10 cellular contexts compared by ENCODE assay signal in the genomic region with DNA sequence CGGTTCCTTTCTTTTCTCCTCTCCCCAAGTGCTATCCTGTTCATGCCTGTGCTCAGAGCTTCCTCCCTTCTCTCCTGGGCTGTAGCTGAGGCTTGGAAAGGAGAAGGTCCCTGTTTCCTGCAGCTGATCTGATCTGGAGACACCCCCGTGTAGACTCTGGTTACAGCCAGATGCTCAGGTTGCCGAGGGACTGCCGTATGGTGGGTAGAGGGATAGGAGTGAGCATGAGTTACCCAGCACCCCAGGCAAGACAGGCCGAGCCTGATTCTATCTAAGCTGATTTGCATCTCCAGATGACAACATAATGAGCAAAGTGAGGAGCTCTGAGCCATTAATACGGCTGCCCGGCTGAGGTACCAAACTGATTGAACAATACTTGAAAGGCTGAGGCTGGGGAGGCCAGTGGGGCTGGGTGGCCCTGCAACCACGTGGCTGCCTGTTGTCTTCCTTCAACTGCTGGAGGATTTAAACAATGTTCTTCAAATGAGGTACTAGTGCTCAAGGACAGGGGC.
DNase-seq lines count a peak whose midpoint lies in the region; ATAC-seq and TF ChIP-seq lines count a peak whose summit lies in the region.
"Had no signal": no experiment of that assay in that cellular context is flagged by ENCODE, and none has a peak within 500 bp of the region (broad histone marks: within the 10 kb centered on the region; RNA-seq: fewer than 3 reads in every experiment).

No MANE protein-coding gene starts in this region.

- H3K36me3 ChIP-seq in BLaER1 = peaks cover 91% of the 10 kb centered on the region
- H3K36me3 ChIP-seq in mucosa of stomach (ENCODE audit: control insufficient read depth, insufficient read depth, low read length) = peaks cover 46% of the 10 kb centered on the region

- H3K9ac ChIP-seq in BLaER1 (0 out of 2 replicates have a peak overlapping the region, but pooled peaks have one; percentile 22), mucosa of stomach (ENCODE audit: low read length) (peak overlapping the region; percentile 34)

- no peak overlapping the region for H3K4me3 ChIP-seq in BLaER1
- no peak overlapping the region for H3K4me3 ChIP-seq in mucosa of stomach (ENCODE audit: low read length)
- H3K4me3 ChIP-seq: upper lobe of right lung had no signal

- H4K20me1 ChIP-seq in BLaER1 = peaks cover 100% of the 10 kb centered on the region

- H3K27me3 ChIP-seq in BLaER1 (no peaks in the 10 kb centered on the region), mucosa of stomach (ENCODE audit: control insufficient read depth, insufficient read depth, low read length) (no peaks in the 10 kb centered on the region)
- H3K27me3 ChIP-seq: upper lobe of right lung had no signal

- no peak for ATAC-seq in HG02870 (IDR thresholded peaks at IDR 0.05; ENCODE audit: unreplicated experiment)

- DNase-seq in HFFc6 = no peak
- no peak for DNase-seq in activated naive CD8-positive, alpha-beta T cell treated with anti-CD3 and anti-CD28 coated beads for 36 hours
- DNase-seq in T-helper 9 cell = no peak
- DNase-seq in activated CD4-positive, CD25-positive, alpha-beta regulatory T cell treated with anti-CD3 and anti-CD28 coated beads, Interleukin-2, amount 50 U/mL, for 72 hours = no peak
- DNase-seq in NCI-H1105 treated with DMSO at 0.1 percent for 48 hours (lab: John Stamatoyannopoulos, UW) = no peak
- DNase-seq: MM.1S had no signal

- no peak overlapping the region for H3K4me3 Mint-ChIP-seq in HFFc6
- H3K4me3 Mint-ChIP-seq in activated naive CD8-positive, alpha-beta T cell treated with anti-CD3 and anti-CD28 coated beads for 36 hours = no peak overlapping the region

- H3K9me3 ChIP-seq in BLaER1 (no peaks in the 10 kb centered on the region), mucosa of stomach (ENCODE audit: control insufficient read depth, low read length) (no peaks in the 10 kb centered on the region)
- H3K9me3 ChIP-seq: upper lobe of right lung had no signal

- H3K27ac Mint-ChIP-seq in HFFc6 = peak overlapping the region; percentile 7; the same call in 1 of the 2 replicates
- peak overlapping the region; percentile 42 for H3K27ac Mint-ChIP-seq in activated naive CD8-positive, alpha-beta T cell treated with anti-CD3 and anti-CD28 coated beads for 36 hours

- peaks cover 5% of the 10 kb centered on the region; the same call in 1 of the 2 replicates for H3K4me1 Mint-ChIP-seq in HFFc6 (ENCODE audit: low read depth)
- H3K4me1 Mint-ChIP-seq in activated naive CD8-positive, alpha-beta T cell treated with anti-CD3 and anti-CD28 coated beads for 36 hours = peaks cover 15% of the 10 kb centered on the region

- no peak for TF ChIP-seq CTCF in HFFc6 (IDR thresholded peaks at IDR 0.05)

- H3K27ac ChIP-seq in BLaER1 = peak overlapping the region; percentile 4; the same call in 1 of the 2 replicates

- no peaks in the 10 kb centered on the region for H3K9me3 Mint-ChIP-seq in HFFc6
- no peaks in the 10 kb centered on the region for H3K9me3 Mint-ChIP-seq in activated naive CD8-positive, alpha-beta T cell treated with anti-CD3 and anti-CD28 coated beads for 36 hours

- H3K36me3 Mint-ChIP-seq in HFFc6 (ENCODE audit: low read depth) = peaks cover 17% of the 10 kb centered on the region
- H3K36me3 Mint-ChIP-seq in activated naive CD8-positive, alpha-beta T cell treated with anti-CD3 and anti-CD28 coated beads for 36 hours = peaks cover 10% of the 10 kb centered on the region

- H3K4me2 ChIP-seq in BLaER1 = peak overlapping the region; percentile 29; the same call in 1 of the 2 replicates

- peaks cover 4% of the 10 kb centered on the region for H3K27me3 Mint-ChIP-seq in HFFc6 (ENCODE audit: insufficient read depth)
- no peaks in the 10 kb centered on the region for H3K27me3 Mint-ChIP-seq in activated naive CD8-positive, alpha-beta T cell treated with anti-CD3 and anti-CD28 coated beads for 36 hours

- H3K4me1 ChIP-seq in BLaER1 (peaks cover 100% of the 10 kb centered on the region), mucosa of stomach (ENCODE audit: control insufficient read depth, insufficient read depth, low read length) (peaks cover 29% of the 10 kb centered on the region)
